In the genomic region with DNA sequence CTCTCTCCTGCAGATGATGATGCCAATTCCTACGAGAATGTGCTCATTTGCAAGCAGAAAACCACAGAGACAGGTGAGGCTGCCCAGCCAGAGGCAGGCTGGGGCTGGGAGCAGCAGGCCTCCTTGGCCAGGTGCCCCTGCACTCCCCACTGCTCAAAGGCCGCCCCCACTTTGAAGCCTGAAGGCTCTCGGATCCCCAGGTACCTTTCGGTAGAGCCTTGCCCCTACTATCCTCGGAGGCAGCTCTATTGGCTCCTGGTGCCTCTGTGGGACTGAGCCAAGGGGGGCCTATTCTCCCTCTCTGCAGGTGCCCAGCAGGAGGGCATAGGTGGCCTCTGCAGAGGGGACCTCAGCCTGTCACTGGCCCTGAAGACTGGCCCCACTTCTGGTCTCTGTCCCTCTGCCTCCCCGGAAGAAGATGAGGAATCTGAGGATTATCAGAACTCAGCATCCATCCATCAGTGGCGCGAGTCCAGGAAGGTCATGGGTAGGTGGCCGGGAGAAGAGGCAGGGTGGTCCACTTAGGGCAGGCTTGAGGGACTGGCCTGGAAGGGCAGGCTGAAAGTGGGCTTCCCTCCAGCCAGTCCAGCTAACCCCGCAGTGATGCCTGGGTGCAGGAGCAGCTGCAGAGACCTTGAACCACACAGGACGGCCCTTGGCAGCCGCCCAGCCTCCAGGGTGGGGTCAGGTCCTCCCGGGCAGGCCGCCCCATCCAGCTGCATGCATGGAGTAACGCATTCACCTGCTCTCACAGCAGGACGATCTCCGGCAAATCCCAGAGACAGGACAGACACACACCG, we compare ENCODE assay signal across 1 cellular context.
TF ChIP-seq lines count a peak whose summit lies in the region.

No MANE protein-coding gene starts in this region.

TF ChIP-seq in liver, 16 proteins besides CTCF, POLR2A, EP300 and RAD21 (continued from another document):
- TF ChIP-seq REST (IDR thresholded peaks at IDR 0.05) = no peak
- TF ChIP-seq TAF1 (conservative IDR thresholded peaks at IDR 0.05) = no peak
- no peak for TF ChIP-seq JUND (IDR thresholded peaks at IDR 0.05)
- no peak for TF ChIP-seq MAX (IDR thresholded peaks at IDR 0.05)
- TF ChIP-seq, protein P1, sequence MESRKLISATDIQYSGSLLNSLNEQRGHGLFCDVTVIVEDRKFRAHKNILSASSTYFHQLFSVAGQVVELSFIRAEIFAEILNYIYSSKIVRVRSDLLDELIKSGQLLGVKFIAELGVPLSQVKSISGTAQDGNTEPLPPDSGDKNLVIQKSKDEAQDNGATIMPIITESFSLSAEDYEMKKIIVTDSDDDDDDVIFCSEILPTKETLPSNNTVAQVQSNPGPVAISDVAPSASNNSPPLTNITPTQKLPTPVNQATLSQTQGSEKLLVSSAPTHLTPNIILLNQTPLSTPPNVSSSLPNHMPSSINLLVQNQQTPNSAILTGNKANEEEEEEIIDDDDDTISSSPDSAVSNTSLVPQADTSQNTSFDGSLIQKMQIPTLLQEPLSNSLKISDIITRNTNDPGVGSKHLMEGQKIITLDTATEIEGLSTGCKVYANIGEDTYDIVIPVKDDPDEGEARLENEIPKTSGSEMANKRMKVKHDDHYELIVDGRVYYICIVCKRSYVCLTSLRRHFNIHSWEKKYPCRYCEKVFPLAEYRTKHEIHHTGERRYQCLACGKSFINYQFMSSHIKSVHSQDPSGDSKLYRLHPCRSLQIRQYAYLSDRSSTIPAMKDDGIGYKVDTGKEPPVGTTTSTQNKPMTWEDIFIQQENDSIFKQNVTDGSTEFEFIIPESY (IDR thresholded peaks at IDR 0.05) = no peak
- TF ChIP-seq YY1 (IDR thresholded peaks at IDR 0.05) = no peak
- TF ChIP-seq RXRA (IDR thresholded peaks at IDR 0.05) = peak; percentile 88 to 92
- TF ChIP-seq FOXA2 (IDR thresholded peaks at IDR 0.05) = no peak
- no peak for TF ChIP-seq GABPA (IDR thresholded peaks at IDR 0.05 in 1 of 2, conservative IDR thresholded peaks at IDR 0.05 in 1 of 2)
- no peak for TF ChIP-seq EGR1 (IDR thresholded peaks at IDR 0.05; ENCODE audit: low read depth in 2 of 2)
- peak; percentile 65 to 74 for TF ChIP-seq HNF4A (conservative IDR thresholded peaks at IDR 0.05)
- no peak for TF ChIP-seq FOXA1 (IDR thresholded peaks at IDR 0.05)
- no peak for TF ChIP-seq ATF3 (IDR thresholded peaks at IDR 0.05)
- TF ChIP-seq HNF4G (IDR thresholded peaks at IDR 0.05) = no peak
- TF ChIP-seq NR2F2 (IDR thresholded peaks at IDR 0.05) = no peak
